ENCODE assay signal across 19 cellular contexts in the genomic region with DNA sequence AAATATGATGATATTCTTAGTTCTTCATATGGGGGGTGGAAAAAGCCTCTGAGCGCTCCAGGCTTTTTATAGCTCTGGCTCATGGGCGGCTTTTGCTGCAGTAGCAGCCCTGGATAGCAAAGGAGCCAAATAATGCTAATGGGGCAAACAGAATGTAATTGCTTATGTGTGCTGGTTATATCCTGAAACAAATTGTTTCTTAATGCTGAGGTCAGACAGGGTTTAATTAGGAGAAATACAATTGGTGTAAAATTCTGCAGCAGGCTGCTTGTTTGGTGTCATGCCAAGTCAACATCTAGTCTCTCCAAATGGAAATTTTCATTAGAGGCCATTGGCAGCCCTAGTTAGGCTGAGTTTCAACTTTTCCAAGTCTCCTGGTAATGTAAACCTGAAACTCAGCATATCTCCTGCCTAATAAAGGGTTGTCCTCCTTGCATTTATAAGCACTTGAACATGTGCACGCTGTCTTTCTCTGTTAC.
DNase-seq lines count a peak whose midpoint lies in the region; ATAC-seq and TF ChIP-seq lines count a peak whose summit lies in the region.
"Had no signal": no experiment of that assay in that cellular context is flagged by ENCODE, and none has a peak within 500 bp of the region (broad histone marks: within the 10 kb centered on the region; RNA-seq: fewer than 3 reads in every experiment).

No MANE protein-coding gene starts in this region.

- no peak overlapping the region for H3K4me3 Mint-ChIP-seq in Calu3 (ENCODE audit: low read depth, unreplicated experiment)
- H3K4me3 Mint-ChIP-seq: activated CD4-positive, alpha-beta T cell treated with anti-CD3 and anti-CD28 coated beads, Interleukin-2, amount 10 ng/mL, durations not matched to agents 24 days and 14 days; activated naive CD8-positive, alpha-beta T cell treated with anti-CD3 and anti-CD28 coated beads for 36 hours; activated T-cell treated with anti-CD3 and anti-CD28 coated beads, Interleukin-2, amount 50 U/mL, for 4 hours; central memory CD8-positive, alpha-beta T cell; nephron progenitor cell had no signal

- H3K4me3 ChIP-seq in sigmoid colon = no peak overlapping the region
- H3K4me3 ChIP-seq: lung had no signal

- WGBS in sigmoid colon, 2 donors = 75 to 84% methylated on average over 3 of the region's 3 CpGs

- BruUV-seq in Calu3 (replicated peaks; lab: Mats Ljungman, UMichigan) = no TSS peak

- H3K27me3 Mint-ChIP-seq in Calu3 (ENCODE audit: unreplicated experiment) = no peaks in the 10 kb centered on the region
- H3K27me3 Mint-ChIP-seq: central memory CD8-positive, alpha-beta T cell had no signal

- H3K27ac Mint-ChIP-seq in Calu3 (ENCODE audit: unreplicated experiment) = no peak overlapping the region
- H3K27ac Mint-ChIP-seq: activated CD4-positive, alpha-beta T cell treated with anti-CD3 and anti-CD28 coated beads, Interleukin-2, amount 10 ng/mL, durations not matched to agents 24 days and 14 days; activated naive CD8-positive, alpha-beta T cell treated with anti-CD3 and anti-CD28 coated beads for 36 hours; nephron progenitor cell had no signal

- H3K9me3 ChIP-seq in sigmoid colon = no peaks in the 10 kb centered on the region

- H3K36me3 Mint-ChIP-seq in Calu3 (ENCODE audit: insufficient read depth, unreplicated experiment) = no peaks in the 10 kb centered on the region
- H3K36me3 Mint-ChIP-seq: activated naive CD8-positive, alpha-beta T cell treated with anti-CD3 and anti-CD28 coated beads for 36 hours had no signal

- CTCF ChIA-PET in Calu3 (lab: Charles Lee) = no interaction called here

- peak; percentile 73 for DNase-seq in NCI-H1092 treated with DMSO at 0.1 percent for 48 hours (lab: John Stamatoyannopoulos, UW)
- peak; percentile 43 for DNase-seq in left ventricle myocardium superior
- no peak for DNase-seq in sigmoid colon
- no peak for DNase-seq in Calu3
- DNase-seq in retina = no peak
- no peak for DNase-seq in kidney glomerular epithelial cell (lab: John Stamatoyannopoulos, UW)
- DNase-seq: activated CD4-positive, alpha-beta T cell treated with anti-CD3 and anti-CD28 coated beads, Interleukin-2, amount 10 ng/mL, durations not matched to agents 24 days and 14 days; activated naive CD8-positive, alpha-beta T cell treated with anti-CD3 and anti-CD28 coated beads for 36 hours; activated T-cell treated with anti-CD3 and anti-CD28 coated beads, Interleukin-2, amount 50 U/mL, for 4 hours; DMS79; erythroblast; nephron progenitor cell; small intestine; stimulated activated naive CD4-positive, alpha-beta T cell treated with Interleukin-2 at 50 U/mL for 16 hours; T1000 had no signal

- no peaks in the 10 kb centered on the region for H3K27me3 ChIP-seq in sigmoid colon

- H3K36me3 ChIP-seq in sigmoid colon = no peaks in the 10 kb centered on the region

- peaks cover 0 to 37% (median 31%) of the 10 kb centered on the region in 4 donors for H3K4me1 ChIP-seq in sigmoid colon

- H3K27ac ChIP-seq in angular gyrus (ENCODE audit: low read depth, low read length) (peak overlapping the region; percentile 67), sigmoid colon (peak overlapping the region; percentile 45 to 78 (median 67))

- H3K4me1 Mint-ChIP-seq in Calu3 (ENCODE audit: low read depth, unreplicated experiment) = no peaks in the 10 kb centered on the region
- H3K4me1 Mint-ChIP-seq: activated CD4-positive, alpha-beta T cell treated with anti-CD3 and anti-CD28 coated beads, Interleukin-2, amount 10 ng/mL, durations not matched to agents 24 days and 14 days; activated naive CD8-positive, alpha-beta T cell treated with anti-CD3 and anti-CD28 coated beads for 36 hours; central memory CD8-positive, alpha-beta T cell; nephron progenitor cell had no signal

- H3K9me3 Mint-ChIP-seq in Calu3 (ENCODE audit: low read depth, unreplicated experiment) = no peaks in the 10 kb centered on the region
- H3K9me3 Mint-ChIP-seq: activated CD4-positive, alpha-beta T cell treated with anti-CD3 and anti-CD28 coated beads, Interleukin-2, amount 10 ng/mL, durations not matched to agents 24 days and 14 days; activated naive CD8-positive, alpha-beta T cell treated with anti-CD3 and anti-CD28 coated beads for 36 hours; activated T-cell treated with anti-CD3 and anti-CD28 coated beads, Interleukin-2, amount 50 U/mL, for 4 hours; central memory CD8-positive, alpha-beta T cell; nephron progenitor cell had no signal

- no peak for TF ChIP-seq POLR2A in sigmoid colon (IDR thresholded peaks at IDR 0.05)

- intact Hi-C loops in left ventricle myocardium superior (cut with micrococcal nuclease) (no loop called here), sigmoid colon (cut with DNase I) (loop anchor here (10.0 kb wide), 1 partner anchor 179 kb away; no protein-coding TSS in a partner anchor), Calu3 (cut with micrococcal nuclease; ENCODE audit: unreplicated experiment) (no loop called here)

- TF ChIP-seq CTCF in sigmoid colon (IDR thresholded peaks at IDR 0.05) (no peak), Calu3 (IDR thresholded peaks at IDR 0.05; ENCODE audit: unreplicated experiment) (no peak)

- ATAC-seq in left ventricle myocardium superior = peak; percentile 99
- no peak for ATAC-seq in HG02642 (IDR thresholded peaks at IDR 0.05; ENCODE audit: poor library complexity, unreplicated experiment)
- ATAC-seq: activated T-cell treated with anti-CD3 and anti-CD28 coated beads, Interleukin-2, amount 50 U/mL, for 4 hours had no signal

- TF ChIP-seq EP300 in sigmoid colon (IDR thresholded peaks at IDR 0.05) = peak in 1 of 4 donors; percentile 15

Comparison
In these comparisons a context has a peak if more than half of its experiments do, and no peak if none do; other contexts are left out.
1. DNase-seq: peak in NCI-H1092 treated with DMSO at 0.1 percent for 48 hours (single experiment) and left ventricle myocardium superior (single experiment); none in sigmoid colon (single experiment), Calu3 (single experiment), retina (single experiment) and kidney glomerular epithelial cell (single experiment).